In genomic region chr18:3998698-3999333, GRCh38 we compare ENCODE assay signal across 8 cellular contexts.
DNase-seq lines count a peak whose midpoint lies in the region; ATAC-seq and TF ChIP-seq lines count a peak whose summit lies in the region.

No MANE protein-coding gene starts in this region.

- in situ Hi-C loops in SK-MEL-5 (cut with HindIII; ENCODE audit: low pct_unique_long_range_greater_than_20kb, low sequenced_read_pairs), result no loop called here

- intact Hi-C loops in HCT116 (cut with micrococcal nuclease), result loop anchor here (1.0 to 2.0 kb wide), 3 partner anchors 228 to 718 kb away; no protein-coding TSS in a partner anchor

- H3K4me3 ChIP-seq in HCT116 (replicated peaks in 1 of 2; ENCODE audit: low read depth in 1 of 2, low read length in 2 of 2) (no peak overlapping the region), suprapubic skin (no peak overlapping the region)

- H3K27me3 ChIP-seq in HCT116 (ENCODE audit: insufficient read depth, low read length) (no peaks in the 10 kb centered on the region), suprapubic skin (no peaks in the 10 kb centered on the region)

- DNase-seq in DMS114 treated with DMSO at 0.1 percent for 48 hours (lab: John Stamatoyannopoulos, UW; ENCODE audit: unreplicated experiment) (peak; percentile 23), HCT116 (ENCODE audit: low read depth, low spot score) (peak; percentile 43), SK-MEL-5 (ENCODE audit: low read depth, low spot score) (peak; percentile 66), fibroblast of the conjunctiva (ENCODE audit: low read depth) (peak; percentile 42), smooth muscle cell of the brain vasculature (ENCODE audit: low read depth, low spot score) (peak; percentile 17), suprapubic skin (ENCODE audit: low spot score in 2 of 2) (no peak)
- DNase-seq in stimulated activated CD4-positive, alpha-beta T cell treated with anti-CD3 and anti-CD28 coated beads, Interleukin-4, amount 100 ng/mL, for 4 hours, result no peak

- H3K9me2 ChIP-seq in HCT116 (ENCODE audit: insufficient read depth), result no peaks in the 10 kb centered on the region

- peak overlapping the region; percentile 13; the same call in 1 of the 2 replicates for H3K4me2 ChIP-seq in HCT116 (ENCODE audit: low read length)

- H2AFZ ChIP-seq in HCT116 (ENCODE audit: low read depth, low read length, poor library complexity, severe bottlenecking), result peak overlapping the region; percentile 24

- TF ChIP-seq CTCF in HCT116 (IDR thresholded peaks at IDR 0.05 in 2 of 3, conservative IDR thresholded peaks at IDR 0.05 in 1 of 3; ENCODE audit: borderline replicate concordance in 1 of 3, insufficient read depth in 1 of 3, low read depth in 2 of 3, low read length in 2 of 3) (peak; percentile 49 to 83 (median 76); a peak in 5 of 6 replicates), suprapubic skin (IDR thresholded peaks at IDR 0.05) (peak in 1 of 2 donors; percentile 49)

- no peak overlapping the region for H3K9ac ChIP-seq in HCT116 (ENCODE audit: low read length)

- H3K36me3 ChIP-seq in HCT116 (ENCODE audit: control insufficient read depth in 1 of 2, insufficient read depth in 2 of 2, low read length in 2 of 2) (no peaks in the 10 kb centered on the region), suprapubic skin (no peaks in the 10 kb centered on the region)

- RAD21 ChIA-PET in HCT116 (lab: Charles Lee; ENCODE audit: low non-redundant PET in 1 of 2, low total read pairs in 2 of 2, uncharacterized antibody in 2 of 2, unreplicated experiment in 2 of 2), result no interaction called here

- H3K27ac ChIP-seq in HCT116 (ENCODE audit: low read depth, low read length) (no peak overlapping the region), suprapubic skin (no peak overlapping the region)

- H3K4me1 ChIP-seq in HCT116 (ENCODE audit: control insufficient read depth in 1 of 2, insufficient read depth in 2 of 2, low read length in 2 of 2) (peaks cover under 1 to 4% of the 10 kb centered on the region in 2 experiments; a peak in 3 of 4 replicates), suprapubic skin (peaks cover 6% of the 10 kb centered on the region)

- POLR2A ChIA-PET in HCT116 (lab: Charles Lee), result no interaction called here

- ATAC-seq in HCT116 (peak; percentile 46; the same call in 1 of the 2 replicates), HG03342 (IDR thresholded peaks at IDR 0.05; ENCODE audit: unreplicated experiment) (no peak)

- 28% methylated on average over 4 of the region's 4 CpGs for WGBS in suprapubic skin

- no peaks in the 10 kb centered on the region for H3K79me2 ChIP-seq in HCT116 (ENCODE audit: insufficient read depth, low read length)

- CTCF ChIA-PET in HCT116 (lab: Charles Lee), result interaction anchor here (0.9 to 1.2 kb wide), 3 partner anchors 13 to 227 kb away, joined by 4 to 10 read pairs (median 6); no protein-coding TSS in a partner anchor

- TF ChIP-seq RAD21 in HCT116 (IDR thresholded peaks at IDR 0.05; ENCODE audit: low read depth), result peak; percentile 66

- BruUV-seq in HCT116 (replicated peaks; lab: Mats Ljungman, UMichigan), result no TSS peak

- no peak for TF ChIP-seq POLR2A in HCT116 (IDR thresholded peaks at IDR 0.05; ENCODE audit: borderline replicate concordance, extremely low read depth, insufficient read depth, insufficient read length)
- no peak for TF ChIP-seq POLR2A in suprapubic skin (IDR thresholded peaks at IDR 0.05)

- TF ChIP-seq EP300 in suprapubic skin (IDR thresholded peaks at IDR 0.05), result no peak

- H3K9me3 ChIP-seq in HCT116 (ENCODE audit: control insufficient read depth in 1 of 2, insufficient read depth in 1 of 2, low read depth in 1 of 2, low read length in 2 of 2), result no peaks in the 10 kb centered on the region
- no peaks in the 10 kb centered on the region for H3K9me3 ChIP-seq in suprapubic skin

- no peaks in the 10 kb centered on the region for H4K20me1 ChIP-seq in HCT116 (ENCODE audit: insufficient read depth)

TF ChIP-seq in HCT116, 20 proteins besides CTCF, POLR2A, EP300 and RAD21:
- TF ChIP-seq TCF7L2 (IDR thresholded peaks at IDR 0.05; ENCODE audit: borderline replicate concordance, extremely low read depth, insufficient read depth, insufficient read length) (no peak), YY1 (IDR thresholded peaks at IDR 0.05; ENCODE audit: extremely low read depth, insufficient replicate concordance, low read depth, low read length) (no peak), EZH2phosphoT487 (IDR thresholded peaks at IDR 0.05; ENCODE audit: borderline replicate concordance) (no peak)
- TF ChIP-seq, protein P1, sequence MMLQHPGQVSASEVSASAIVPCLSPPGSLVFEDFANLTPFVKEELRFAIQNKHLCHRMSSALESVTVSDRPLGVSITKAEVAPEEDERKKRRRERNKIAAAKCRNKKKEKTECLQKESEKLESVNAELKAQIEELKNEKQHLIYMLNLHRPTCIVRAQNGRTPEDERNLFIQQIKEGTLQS (IDR thresholded peaks at IDR 0.05), result no peak

Comparison
In these comparisons a context has a peak if more than half of its experiments do, and no peak if none do; other contexts are left out.
1. DNase-seq: peak in DMS114 treated with DMSO at 0.1 percent for 48 hours (single experiment), HCT116 (single experiment), SK-MEL-5 (single experiment), fibroblast of the conjunctiva (single experiment) and smooth muscle cell of the brain vasculature (single experiment); none in stimulated activated CD4-positive, alpha-beta T cell treated with anti-CD3 and anti-CD28 coated beads, Interleukin-4, amount 100 ng/mL, for 4 hours (0 of 2) and suprapubic skin (0 of 2).